8 cellular contexts compared by ENCODE assay signal in the genomic region with DNA sequence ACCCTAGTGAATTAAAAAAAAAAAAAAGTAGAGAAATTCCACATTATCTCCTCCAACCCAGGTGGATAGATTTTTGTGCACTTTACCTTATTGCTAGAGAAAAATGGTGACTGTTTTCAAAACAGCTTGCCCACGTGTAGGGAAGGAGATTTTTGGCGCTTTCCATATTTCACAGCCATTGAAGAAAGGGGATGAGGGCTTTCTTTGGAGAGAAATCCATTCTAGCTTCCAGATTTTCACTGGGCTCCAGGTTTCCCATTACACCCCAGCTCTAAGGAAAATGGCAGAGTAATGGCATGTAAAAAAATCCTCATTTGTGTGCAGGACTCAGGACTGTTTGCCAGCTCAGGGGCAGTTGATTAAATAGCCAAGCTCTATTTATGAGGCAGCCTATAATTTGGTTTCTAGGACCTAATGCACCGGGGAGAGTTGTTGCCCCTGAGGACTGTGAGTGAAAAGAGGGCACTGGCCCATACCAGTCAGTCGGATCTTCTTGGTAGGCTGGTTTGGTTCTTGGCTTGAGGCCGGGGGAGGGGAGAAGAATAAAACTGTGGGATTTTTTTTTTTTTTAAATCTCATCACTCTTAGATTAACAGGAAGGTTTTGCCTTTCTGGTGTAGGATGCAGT. TPM values are rescaled to one million over a fixed set of nuclear protein-coding genes. Genes with fewer than 3 reads are reported as not detected.
A peak's percentile ranks its signal among the peaks of the same experiment; 100 is the strongest.
DNase-seq lines count a peak whose midpoint lies in the region; ATAC-seq and TF ChIP-seq lines count a peak whose summit lies in the region.

No MANE protein-coding gene starts in this region.

- H3K9ac ChIP-seq in liver (ENCODE audit: low read depth in 1 of 2, low read length in 2 of 2): peak overlapping the region in 1 of 2 donors; percentile 10

- peak overlapping the region; percentile 81 for H3K4me3 Mint-ChIP-seq in activated naive CD4-positive, alpha-beta T cell treated with anti-CD3 and anti-CD28 coated beads for 36 hours

- no peaks in the 10 kb centered on the region for H3K36me3 ChIP-seq in liver (ENCODE audit: control insufficient read depth in 4 of 4, insufficient read depth in 3 of 4, low read depth in 1 of 4, low read length in 3 of 4)
- H3K36me3 ChIP-seq in upper lobe of left lung: no peaks in the 10 kb centered on the region

- no peaks in the 10 kb centered on the region for H3K27me3 Mint-ChIP-seq in activated naive CD4-positive, alpha-beta T cell treated with anti-CD3 and anti-CD28 coated beads for 36 hours (ENCODE audit: low read depth)

- H3K4me1 ChIP-seq in liver (ENCODE audit: control insufficient read depth in 4 of 4, insufficient read depth in 4 of 4, low read length in 3 of 4) (peaks cover 14 to 37% (median 29%) of the 10 kb centered on the region in 4 donors), upper lobe of left lung (peaks cover 28 to 43% (median 34%) of the 10 kb centered on the region in 4 donors)

- TF ChIP-seq POLR2A in upper lobe of left lung (IDR thresholded peaks at IDR 0.05): no peak

- TF ChIP-seq CTCF in liver (IDR thresholded peaks at IDR 0.05; ENCODE audit: low read depth, low read length, missing input control) (no peak), upper lobe of left lung (IDR thresholded peaks at IDR 0.05) (no peak)

- intact Hi-C loops in activated naive CD4-positive, alpha-beta T cell treated with anti-CD3 and anti-CD28 coated beads for 36 hours (cut with micrococcal nuclease): loop anchor here (2.0 to 5.0 kb wide), 3 partner anchors 171 to 406 kb away; no protein-coding TSS in a partner anchor

- ATAC-seq in upper lobe of left lung (ENCODE audit: low FRiP score in 2 of 2) (no peak), GM21423 (IDR thresholded peaks at IDR 0.05; ENCODE audit: unreplicated experiment) (no peak)

- 27 to 35% (median 32%) methylated on average over 5 of the region's 5 CpGs for WGBS in adipose tissue, 3 donors
- 42% methylated on average over 5 of the region's 5 CpGs for WGBS in liver
- 32 to 36% methylated on average over 5 of the region's 5 CpGs for WGBS in upper lobe of left lung, 2 donors

- CTCF ChIA-PET in activated naive CD4-positive, alpha-beta T cell treated with anti-CD3 and anti-CD28 coated beads for 36 hours (lab: Charles Lee): interaction anchor here (0.6 to 3.6 kb wide), 9 partner anchors 8 to 453 kb away, joined by 3 to 40 read pairs (median 5); a partner anchor contains a TSS

- peak in 1 of 2 donors; percentile 3 for TF ChIP-seq RAD21 in liver (IDR thresholded peaks at IDR 0.05)

- H3K27me3 ChIP-seq in liver (ENCODE audit: control insufficient read depth in 4 of 4, insufficient read depth in 4 of 4, low read length in 3 of 4): no peaks in the 10 kb centered on the region
- peaks cover 0 to 2% (median 0%) of the 10 kb centered on the region in 4 donors for H3K27me3 ChIP-seq in upper lobe of left lung

- no peak for DNase-seq in activated naive CD4-positive, alpha-beta T cell treated with anti-CD3 and anti-CD28 coated beads for 36 hours
- DNase-seq in activated naive CD4-positive, alpha-beta T cell treated with Interleukin-2 at 50 U/mL for 16 hours: no peak
- no peak for DNase-seq in upper lobe of left lung
- no peak for DNase-seq in 8988T
- no peak for DNase-seq in cerebellar nuclear complex (lab: John Stamatoyannopoulos, UW)

- peak overlapping the region in 2 of 3 donors; percentile 11 to 51 for H3K4me3 ChIP-seq in liver (ENCODE audit: low read depth in 1 of 3, low read length in 3 of 3)
- H3K4me3 ChIP-seq in upper lobe of left lung: peak overlapping the region; percentile 48 to 63 (median 54)

- H3K9me3 ChIP-seq in liver (ENCODE audit: control insufficient read depth in 4 of 4, low read length in 3 of 4) (no peaks in the 10 kb centered on the region), upper lobe of left lung (no peaks in the 10 kb centered on the region)

- H3K9me3 Mint-ChIP-seq in activated naive CD4-positive, alpha-beta T cell treated with anti-CD3 and anti-CD28 coated beads for 36 hours: no peaks in the 10 kb centered on the region

- no peak for TF ChIP-seq EP300 in upper lobe of left lung (IDR thresholded peaks at IDR 0.05)

- H3K36me3 Mint-ChIP-seq in activated naive CD4-positive, alpha-beta T cell treated with anti-CD3 and anti-CD28 coated beads for 36 hours (ENCODE audit: low read depth): no peaks in the 10 kb centered on the region

- H3K27ac ChIP-seq in adipose tissue (ENCODE audit: low read depth, low read length) (peak overlapping the region; percentile 51), liver (ENCODE audit: low read depth in 1 of 2, low read length in 2 of 2) (peak overlapping the region; percentile 88 to 95), upper lobe of left lung (peak overlapping the region; percentile 96 to 100 (median 97))

- H3K27ac Mint-ChIP-seq in activated naive CD4-positive, alpha-beta T cell treated with anti-CD3 and anti-CD28 coated beads for 36 hours: peak overlapping the region; percentile 91

- peaks cover 22% of the 10 kb centered on the region for H3K4me1 Mint-ChIP-seq in activated naive CD4-positive, alpha-beta T cell treated with anti-CD3 and anti-CD28 coated beads for 36 hours (ENCODE audit: low read depth)

TF ChIP-seq in liver, 16 proteins besides CTCF, POLR2A, EP300 and RAD21:
- TF ChIP-seq, protein P1, sequence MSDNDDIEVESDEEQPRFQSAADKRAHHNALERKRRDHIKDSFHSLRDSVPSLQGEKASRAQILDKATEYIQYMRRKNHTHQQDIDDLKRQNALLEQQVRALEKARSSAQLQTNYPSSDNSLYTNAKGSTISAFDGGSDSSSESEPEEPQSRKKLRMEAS (IDR thresholded peaks at IDR 0.05): no peak
- TF ChIP-seq NR2F2 (IDR thresholded peaks at IDR 0.05) (no peak), FOXA2 (IDR thresholded peaks at IDR 0.05) (no peak), HNF4G (IDR thresholded peaks at IDR 0.05) (no peak), HNF4A (conservative IDR thresholded peaks at IDR 0.05) (no peak), SP1 (IDR thresholded peaks at IDR 0.05) (no peak), RXRA (IDR thresholded peaks at IDR 0.05) (no peak), GABPA (IDR thresholded peaks at IDR 0.05 in 1 of 2, conservative IDR thresholded peaks at IDR 0.05 in 1 of 2) (no peak), TAF1 (conservative IDR thresholded peaks at IDR 0.05) (no peak), FOXA1 (IDR thresholded peaks at IDR 0.05) (no peak), EGR1 (IDR thresholded peaks at IDR 0.05; ENCODE audit: low read depth in 2 of 2) (no peak), JUND (IDR thresholded peaks at IDR 0.05) (no peak), YY1 (IDR thresholded peaks at IDR 0.05) (no peak)
- TF ChIP-seq, protein P2, sequence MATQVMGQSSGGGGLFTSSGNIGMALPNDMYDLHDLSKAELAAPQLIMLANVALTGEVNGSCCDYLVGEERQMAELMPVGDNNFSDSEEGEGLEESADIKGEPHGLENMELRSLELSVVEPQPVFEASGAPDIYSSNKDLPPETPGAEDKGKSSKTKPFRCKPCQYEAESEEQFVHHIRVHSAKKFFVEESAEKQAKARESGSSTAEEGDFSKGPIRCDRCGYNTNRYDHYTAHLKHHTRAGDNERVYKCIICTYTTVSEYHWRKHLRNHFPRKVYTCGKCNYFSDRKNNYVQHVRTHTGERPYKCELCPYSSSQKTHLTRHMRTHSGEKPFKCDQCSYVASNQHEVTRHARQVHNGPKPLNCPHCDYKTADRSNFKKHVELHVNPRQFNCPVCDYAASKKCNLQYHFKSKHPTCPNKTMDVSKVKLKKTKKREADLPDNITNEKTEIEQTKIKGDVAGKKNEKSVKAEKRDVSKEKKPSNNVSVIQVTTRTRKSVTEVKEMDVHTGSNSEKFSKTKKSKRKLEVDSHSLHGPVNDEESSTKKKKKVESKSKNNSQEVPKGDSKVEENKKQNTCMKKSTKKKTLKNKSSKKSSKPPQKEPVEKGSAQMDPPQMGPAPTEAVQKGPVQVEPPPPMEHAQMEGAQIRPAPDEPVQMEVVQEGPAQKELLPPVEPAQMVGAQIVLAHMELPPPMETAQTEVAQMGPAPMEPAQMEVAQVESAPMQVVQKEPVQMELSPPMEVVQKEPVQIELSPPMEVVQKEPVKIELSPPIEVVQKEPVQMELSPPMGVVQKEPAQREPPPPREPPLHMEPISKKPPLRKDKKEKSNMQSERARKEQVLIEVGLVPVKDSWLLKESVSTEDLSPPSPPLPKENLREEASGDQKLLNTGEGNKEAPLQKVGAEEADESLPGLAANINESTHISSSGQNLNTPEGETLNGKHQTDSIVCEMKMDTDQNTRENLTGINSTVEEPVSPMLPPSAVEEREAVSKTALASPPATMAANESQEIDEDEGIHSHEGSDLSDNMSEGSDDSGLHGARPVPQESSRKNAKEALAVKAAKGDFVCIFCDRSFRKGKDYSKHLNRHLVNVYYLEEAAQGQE (IDR thresholded peaks at IDR 0.05): no peak
- TF ChIP-seq, protein P3, sequence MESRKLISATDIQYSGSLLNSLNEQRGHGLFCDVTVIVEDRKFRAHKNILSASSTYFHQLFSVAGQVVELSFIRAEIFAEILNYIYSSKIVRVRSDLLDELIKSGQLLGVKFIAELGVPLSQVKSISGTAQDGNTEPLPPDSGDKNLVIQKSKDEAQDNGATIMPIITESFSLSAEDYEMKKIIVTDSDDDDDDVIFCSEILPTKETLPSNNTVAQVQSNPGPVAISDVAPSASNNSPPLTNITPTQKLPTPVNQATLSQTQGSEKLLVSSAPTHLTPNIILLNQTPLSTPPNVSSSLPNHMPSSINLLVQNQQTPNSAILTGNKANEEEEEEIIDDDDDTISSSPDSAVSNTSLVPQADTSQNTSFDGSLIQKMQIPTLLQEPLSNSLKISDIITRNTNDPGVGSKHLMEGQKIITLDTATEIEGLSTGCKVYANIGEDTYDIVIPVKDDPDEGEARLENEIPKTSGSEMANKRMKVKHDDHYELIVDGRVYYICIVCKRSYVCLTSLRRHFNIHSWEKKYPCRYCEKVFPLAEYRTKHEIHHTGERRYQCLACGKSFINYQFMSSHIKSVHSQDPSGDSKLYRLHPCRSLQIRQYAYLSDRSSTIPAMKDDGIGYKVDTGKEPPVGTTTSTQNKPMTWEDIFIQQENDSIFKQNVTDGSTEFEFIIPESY (IDR thresholded peaks at IDR 0.05): no peak
- TF ChIP-seq, protein P4, sequence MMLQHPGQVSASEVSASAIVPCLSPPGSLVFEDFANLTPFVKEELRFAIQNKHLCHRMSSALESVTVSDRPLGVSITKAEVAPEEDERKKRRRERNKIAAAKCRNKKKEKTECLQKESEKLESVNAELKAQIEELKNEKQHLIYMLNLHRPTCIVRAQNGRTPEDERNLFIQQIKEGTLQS (IDR thresholded peaks at IDR 0.05): no peak

RNA-seq across cellular contexts. Expression of a gene that starts 2.1 kb away (rescaled TPM):
- total RNA-seq in activated naive CD4-positive, alpha-beta T cell treated with anti-CD3 and anti-CD28 coated beads for 36 hours: 10 to 100 TPM; 65.0 to 65.9 TPM
- polyA plus RNA-seq in adipose tissue (10 to 100 TPM; 12.2 to 22.8 (median 18.1) TPM), liver (10 to 100 TPM; 12.2 to 14.8 TPM)
- total RNA-seq in liver (10 to 100 TPM; 25.6 to 31.9 TPM), upper lobe of left lung (100 to 1,000 TPM in 1 of 6 donors, 10 to 100 TPM in 5; 61.3 to 102 (median 70.5) TPM)
